Comparison of ENCODE assay signal across 13 cellular contexts in the genomic region with DNA sequence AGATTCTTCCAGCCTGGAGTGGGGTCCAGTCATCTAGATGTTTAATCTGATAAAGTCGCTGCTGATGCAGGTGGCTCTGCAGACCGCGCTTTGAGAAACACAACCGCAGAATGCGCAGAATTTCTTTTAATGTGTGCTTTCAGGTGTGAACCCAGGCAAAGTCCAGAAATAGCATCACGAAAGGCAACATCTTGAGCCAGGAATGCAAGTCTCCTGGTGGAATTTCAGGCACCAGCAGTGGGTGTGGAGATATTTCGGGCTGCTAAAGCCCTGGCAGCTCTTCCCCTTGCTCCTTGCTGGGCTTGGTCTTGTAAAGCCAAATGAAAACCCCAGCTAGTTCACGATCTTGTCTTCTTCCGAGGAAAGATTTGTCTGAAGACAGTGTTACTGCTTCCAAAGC.
DNase-seq lines count a peak whose midpoint lies in the region; ATAC-seq and TF ChIP-seq lines count a peak whose summit lies in the region.
"Had no signal": no experiment of that assay in that cellular context is flagged by ENCODE, and none has a peak within 500 bp of the region (broad histone marks: within the 10 kb centered on the region; RNA-seq: fewer than 3 reads in every experiment).

No MANE protein-coding gene starts in this region.

- no peak overlapping the region for H3K18ac ChIP-seq in H9 (ENCODE audit: insufficient read length, low read depth, low read length)

- H3K27ac ChIP-seq in SJSA1 (no peak overlapping the region), neural progenitor cell (no peak overlapping the region), upper lobe of right lung (no peak overlapping the region), H9 (ENCODE audit: insufficient read length, low read depth, low read length) (no peak overlapping the region)
- H3K27ac ChIP-seq: epithelial cell of prostate had no signal

- H2AFZ ChIP-seq in neural progenitor cell (replicated peaks): peak overlapping the region; percentile 80
- H2AFZ ChIP-seq in H9 (ENCODE audit: low read length): no peak overlapping the region

- H3K79me2 ChIP-seq in neural progenitor cell (ENCODE audit: low read depth) (no peaks in the 10 kb centered on the region), H9 (ENCODE audit: insufficient read depth, low read length) (no peaks in the 10 kb centered on the region)

- TF ChIP-seq CTCF in fibroblast of pulmonary artery (IDR thresholded peaks at IDR 0.05; ENCODE audit: low read length, missing control alignments) (no peak), neural progenitor cell (IDR thresholded peaks at IDR 0.05) (no peak), upper lobe of right lung (IDR thresholded peaks at IDR 0.05) (no peak), H9 (conservative IDR thresholded peaks at IDR 0.05) (no peak)

- H3K14ac ChIP-seq in H9 (ENCODE audit: insufficient read depth, low read length): no peak overlapping the region

- peaks cover 6% of the 10 kb centered on the region for H3K27me3 Mint-ChIP-seq in neural progenitor cell (ENCODE audit: insufficient read depth, low read depth)
- no peaks in the 10 kb centered on the region; the same call in none of the 2 replicates for H3K27me3 Mint-ChIP-seq in H9 (ENCODE audit: low read depth)
- H3K27me3 Mint-ChIP-seq: stimulated activated memory B cell treated with anti-CD40 and anti-IgM and Interleukin-4, amounts not matched to agents 10 μg/mL and 1 μg/mL and 100 μg/mL, for 72 hours had no signal

- H4K5ac ChIP-seq in H9 (ENCODE audit: insufficient read length, low read depth, low read length): no peak overlapping the region

- H3K4me2 ChIP-seq in neural progenitor cell: peak overlapping the region; percentile 55
- no peak overlapping the region for H3K4me2 ChIP-seq in H9 (ENCODE audit: insufficient read depth, insufficient read length, low read length)

- no peak overlapping the region for H3K4ac ChIP-seq in H9 (ENCODE audit: low read depth, low read length)

- no peak overlapping the region for H2BK12ac ChIP-seq in H9 (ENCODE audit: insufficient read length, low read depth, low read length)

- H3K79me1 ChIP-seq in H9 (ENCODE audit: insufficient read depth, low read depth, low read length, poor library complexity, severe bottlenecking): no peaks in the 10 kb centered on the region

- H3K36me3 Mint-ChIP-seq in neural progenitor cell (no peaks in the 10 kb centered on the region), H9 (ENCODE audit: insufficient read depth in 1 of 3, low read depth in 3 of 3) (no peaks in the 10 kb centered on the region)
- H3K36me3 Mint-ChIP-seq: activated naive CD8-positive, alpha-beta T cell treated with anti-CD3 and anti-CD28 coated beads, Interleukin-2, amount 10 ng/mL, durations not matched to agents 7 days and 5 days; stimulated activated memory B cell treated with anti-CD40 and anti-IgM and Interleukin-4, amounts not matched to agents 10 μg/mL and 1 μg/mL and 100 μg/mL, for 72 hours had no signal

- H4K91ac ChIP-seq in H9 (ENCODE audit: insufficient read length, low read depth, low read length): no peak overlapping the region

- WGBS in H9 (ENCODE audit: extremely low coverage, insufficient read length, low lambda C conversion rate): no CpG with 5 or more reads among the region's 9 CpGs

- H2BK20ac ChIP-seq in H9 (ENCODE audit: low read depth, low read length, poor library complexity, severe bottlenecking): no peak overlapping the region

- no peak overlapping the region for H2AK5ac ChIP-seq in H9 (ENCODE audit: insufficient read length, low read length)

- H3K4me1 Mint-ChIP-seq in neural progenitor cell: peaks cover 12% of the 10 kb centered on the region
- H3K4me1 Mint-ChIP-seq in H9: peaks cover 12 to 16% of the 10 kb centered on the region in 2 experiments
- H3K4me1 Mint-ChIP-seq: activated naive CD8-positive, alpha-beta T cell treated with anti-CD3 and anti-CD28 coated beads, Interleukin-2, amount 10 ng/mL, durations not matched to agents 7 days and 5 days; stimulated activated memory B cell treated with anti-CD40 and anti-IgM and Interleukin-4, amounts not matched to agents 10 μg/mL and 1 μg/mL and 100 μg/mL, for 72 hours had no signal

- H3K9ac ChIP-seq in neural progenitor cell: no peak overlapping the region
- no peak overlapping the region for H3K9ac ChIP-seq in H9 (ENCODE audit: extremely low read depth, insufficient read length, low read length)

- no peak overlapping the region for H2BK120ac ChIP-seq in H9 (ENCODE audit: low read depth, low read length, poor library complexity, severe bottlenecking)

- H3K4me1 ChIP-seq in SJSA1 (replicated peaks): peaks cover 8% of the 10 kb centered on the region
- peaks cover 15% of the 10 kb centered on the region for H3K4me1 ChIP-seq in neural progenitor cell
- no peaks in the 10 kb centered on the region for H3K4me1 ChIP-seq in upper lobe of right lung
- H3K4me1 ChIP-seq in H9 (ENCODE audit: insufficient read depth, low read length): no peaks in the 10 kb centered on the region

- no peak overlapping the region for H3K23ac ChIP-seq in H9 (ENCODE audit: insufficient read length, low read depth, low read length)

- peak; percentile 78 for ATAC-seq in upper lobe of right lung
- no peak for ATAC-seq in GM21576 (IDR thresholded peaks at IDR 0.05; ENCODE audit: unreplicated experiment)
- ATAC-seq: stimulated activated memory B cell treated with anti-CD40 and anti-IgM and Interleukin-4, amounts not matched to agents 10 μg/mL and 1 μg/mL and 100 μg/mL, for 72 hours had no signal

- DNase-seq in SJSA1 (ENCODE audit: low read depth in 1 of 2, low spot score in 2 of 2): peak in 1 of 2 experiments; percentile 1
- peak; percentile 6 for DNase-seq in fibroblast of pulmonary artery (ENCODE audit: low read depth)
- peak; percentile 14 for DNase-seq in neural progenitor cell (ENCODE audit: low spot score)
- DNase-seq in upper lobe of right lung: no peak
- no peak for DNase-seq in ecto neural progenitor cell (ENCODE audit: low spot score)
- no peak for DNase-seq in stimulated activated CD4-positive, alpha-beta T cell treated with anti-CD3 and anti-CD28 coated beads, Interleukin-12 subunit alpha, Interleukin-12 subunit beta, amount 100 ng/mL, for 4 hours
- no peak for DNase-seq in H9
- DNase-seq: activated CD4-positive, alpha-beta T cell treated with anti-CD3 and anti-CD28 coated beads, Interleukin-2, amount 50 U/mL, for 48 hours; activated naive CD8-positive, alpha-beta T cell treated with anti-CD3 and anti-CD28 coated beads, Interleukin-2, amount 10 ng/mL, durations not matched to agents 7 days and 5 days; NCI-H446 had no signal

- H3K27ac Mint-ChIP-seq in neural progenitor cell: no peak overlapping the region
- no peak overlapping the region for H3K27ac Mint-ChIP-seq in H9
- H3K27ac Mint-ChIP-seq: activated naive CD8-positive, alpha-beta T cell treated with anti-CD3 and anti-CD28 coated beads, Interleukin-2, amount 10 ng/mL, durations not matched to agents 7 days and 5 days; stimulated activated memory B cell treated with anti-CD40 and anti-IgM and Interleukin-4, amounts not matched to agents 10 μg/mL and 1 μg/mL and 100 μg/mL, for 72 hours had no signal

- H2BK5ac ChIP-seq in H9 (ENCODE audit: insufficient read length, low read length): no peak overlapping the region

- H3F3A ChIP-seq in neural progenitor cell (ENCODE audit: low read depth): peaks cover 3% of the 10 kb centered on the region

- H3K4me3 ChIP-seq in SJSA1 (peak overlapping the region; percentile 14; the same call in 1 of the 2 replicates), fibroblast of pulmonary artery (replicated peaks; ENCODE audit: low read depth, low read length) (peak overlapping the region; percentile 42), neural progenitor cell (peak overlapping the region; percentile 15), upper lobe of right lung (peak overlapping the region; percentile 23)

- H3K23me2 ChIP-seq in H9 (ENCODE audit: insufficient read length, low read depth, low read length, poor library complexity, severe bottlenecking): no peaks in the 10 kb centered on the region

- no peak overlapping the region for H3K56ac ChIP-seq in H9 (ENCODE audit: insufficient read length, low read depth, low read length)

- H4K20me1 ChIP-seq in neural progenitor cell (ENCODE audit: low read depth) (no peaks in the 10 kb centered on the region), H9 (ENCODE audit: control insufficient read depth, insufficient read depth, insufficient read length) (no peaks in the 10 kb centered on the region)

- H3K9me3 ChIP-seq in SJSA1 (replicated peaks) (no peaks in the 10 kb centered on the region), neural progenitor cell (ENCODE audit: low read depth) (no peaks in the 10 kb centered on the region), upper lobe of right lung (no peaks in the 10 kb centered on the region), H9 (ENCODE audit: control insufficient read depth, low read depth, low read length) (no peaks in the 10 kb centered on the region)

- H3K4me3 Mint-ChIP-seq in neural progenitor cell (no peak overlapping the region), H9 (no peak overlapping the region)
- H3K4me3 Mint-ChIP-seq: activated naive CD8-positive, alpha-beta T cell treated with anti-CD3 and anti-CD28 coated beads, Interleukin-2, amount 10 ng/mL, durations not matched to agents 7 days and 5 days; stimulated activated memory B cell treated with anti-CD40 and anti-IgM and Interleukin-4, amounts not matched to agents 10 μg/mL and 1 μg/mL and 100 μg/mL, for 72 hours had no signal

- no peak overlapping the region for H3T11ph ChIP-seq in H9 (ENCODE audit: low read length)

- H3K27me3 ChIP-seq in SJSA1 (replicated peaks) (no peaks in the 10 kb centered on the region), neural progenitor cell (no peaks in the 10 kb centered on the region), upper lobe of right lung (no peaks in the 10 kb centered on the region), H9 (ENCODE audit: insufficient read depth, low read length) (no peaks in the 10 kb centered on the region)

- no peak overlapping the region for H4K8ac ChIP-seq in H9 (replicated peaks; ENCODE audit: insufficient read length, low read depth, low read length)

- H3K36me3 ChIP-seq in SJSA1 (no peaks in the 10 kb centered on the region), neural progenitor cell (no peaks in the 10 kb centered on the region), upper lobe of right lung (no peaks in the 10 kb centered on the region)

- intact Hi-C loops in upper lobe of right lung (cut with DNase I): no loop called here

- H3K9me3 Mint-ChIP-seq in neural progenitor cell (no peaks in the 10 kb centered on the region), H9 (no peaks in the 10 kb centered on the region)
- H3K9me3 Mint-ChIP-seq: activated naive CD8-positive, alpha-beta T cell treated with anti-CD3 and anti-CD28 coated beads, Interleukin-2, amount 10 ng/mL, durations not matched to agents 7 days and 5 days; stimulated activated memory B cell treated with anti-CD40 and anti-IgM and Interleukin-4, amounts not matched to agents 10 μg/mL and 1 μg/mL and 100 μg/mL, for 72 hours had no signal

- no peak overlapping the region for H2BK15ac ChIP-seq in H9 (ENCODE audit: low read depth, low read length)

Comparison
In these comparisons a context has a peak if more than half of its experiments do, and no peak if none do; other contexts are left out.
1. DNase-seq: peak in fibroblast of pulmonary artery (single experiment) and neural progenitor cell (single experiment); none in upper lobe of right lung (single experiment), ecto neural progenitor cell (single experiment), stimulated activated CD4-positive, alpha-beta T cell treated with anti-CD3 and anti-CD28 coated beads, Interleukin-12 subunit alpha, Interleukin-12 subunit beta, amount 100 ng/mL, for 4 hours (single experiment) and H9 (single experiment).
2. Peak in every context shown above with its lines, with median percentiles within 50 percentile points of each other: H3K4me3 ChIP-seq.